8 cellular contexts compared by ENCODE assay signal in genomic region chr2:102063948-102064678, GRCh38.
A peak's percentile ranks its signal among the peaks of the same experiment; 100 is the strongest.
DNase-seq lines count a peak whose midpoint lies in the region; ATAC-seq and TF ChIP-seq lines count a peak whose summit lies in the region.

No MANE protein-coding gene starts in this region.

- CTCF ChIA-PET in PC-3 (lab: Charles Lee): interaction anchor here (0.6 kb wide), 1 partner anchor 43 kb away, joined by 9 read pairs; no protein-coding TSS in a partner anchor

- in situ Hi-C loops in T47D (cut with HindIII; ENCODE audit: low pct_unique_long_range_greater_than_20kb, low sequenced_read_pairs): no loop called here

- H3K9ac ChIP-seq in PC-3 (ENCODE audit: low read length): peak overlapping the region; percentile 21; the same call in 1 of the 2 replicates
- no peak overlapping the region for H3K9ac ChIP-seq in MM.1S (ENCODE audit: low read length)

- intact Hi-C loops in PC-3 (cut with micrococcal nuclease): no loop called here

- BruUV-seq in PC-3 (replicated peaks; lab: Mats Ljungman, UMichigan): no TSS peak

- H3K79me2 ChIP-seq in PC-3 (ENCODE audit: low read length) (no peaks in the 10 kb centered on the region), MM.1S (ENCODE audit: low read length) (no peaks in the 10 kb centered on the region)

- H4K20me1 ChIP-seq in PC-3 (ENCODE audit: low read length) (no peaks in the 10 kb centered on the region), MM.1S (ENCODE audit: insufficient read depth, low read length) (no peaks in the 10 kb centered on the region)

- TF ChIP-seq CTCF in PC-3 (conservative IDR thresholded peaks at IDR 0.05; ENCODE audit: low read depth, low read length): no peak
- no peak for TF ChIP-seq CTCF in MM.1S (IDR thresholded peaks at IDR 0.05; ENCODE audit: low read length)

- DNase-seq in GM04504 (ENCODE audit: low read depth) (peak; percentile 98), PC-3 (peak; percentile 90), T47D (ENCODE audit: low read depth in 1 of 2, low spot score in 1 of 2) (peak; percentile 43 to 75), kidney tubule cell (ENCODE audit: low spot score) (peak; percentile 94), MM.1S (no peak), DMS114 treated with DMSO at 0.1 percent for 48 hours (lab: John Stamatoyannopoulos, UW; ENCODE audit: unreplicated experiment) (no peak)
- peak; percentile 76 for DNase-seq in stimulated activated CD4-positive, alpha-beta T cell treated with anti-CD3 and anti-CD28 coated beads, Interleukin-1b, Interleukin-23, amount 100 ng/mL, for 48 hours

- H2AFZ ChIP-seq in PC-3 (ENCODE audit: low read length) (peak overlapping the region; percentile 56), MM.1S (ENCODE audit: low read length) (no peak overlapping the region)

- no peaks in the 10 kb centered on the region for H3K9me2 ChIP-seq in PC-3 (replicated peaks; ENCODE audit: low read length)
- no peaks in the 10 kb centered on the region for H3K9me2 ChIP-seq in MM.1S (replicated peaks; ENCODE audit: insufficient read depth, low read length)

- H3F3A ChIP-seq in PC-3 (ENCODE audit: low read length, unreplicated experiment): no peaks in the 10 kb centered on the region
- no peaks in the 10 kb centered on the region for H3F3A ChIP-seq in MM.1S (ENCODE audit: insufficient read depth, low read length)

- H3K4me3 ChIP-seq in PC-3 (ENCODE audit: low read length) (no peak overlapping the region), MM.1S (ENCODE audit: low read length) (no peak overlapping the region)

- POLR2A ChIA-PET in PC-3 (lab: Charles Lee; ENCODE audit: unreplicated experiment): no interaction called here

- peaks cover 26% of the 10 kb centered on the region for H3K4me1 ChIP-seq in PC-3 (ENCODE audit: insufficient read depth, low read length)
- H3K4me1 ChIP-seq in MM.1S (ENCODE audit: low read length): no peaks in the 10 kb centered on the region

- H3K27ac ChIP-seq in PC-3 (ENCODE audit: low read length) (peak overlapping the region; percentile 52), MM.1S (ENCODE audit: low read length) (no peak overlapping the region)

- ATAC-seq in PC-3 (peak; percentile 98), HG03565 (IDR thresholded peaks at IDR 0.05; ENCODE audit: unreplicated experiment) (no peak)

- H3K27me3 ChIP-seq in PC-3 (ENCODE audit: low read length): no peaks in the 10 kb centered on the region
- H3K27me3 ChIP-seq in MM.1S (replicated peaks; ENCODE audit: insufficient read depth, low read length): no peaks in the 10 kb centered on the region

- no peaks in the 10 kb centered on the region for H3K9me3 ChIP-seq in PC-3 (ENCODE audit: low read length)
- H3K9me3 ChIP-seq in MM.1S (replicated peaks; ENCODE audit: insufficient read depth, low read length): no peaks in the 10 kb centered on the region

- H3K36me3 ChIP-seq in PC-3 (ENCODE audit: low read depth, low read length) (no peaks in the 10 kb centered on the region), MM.1S (replicated peaks; ENCODE audit: insufficient read depth, low read length) (no peaks in the 10 kb centered on the region)

- H3K4me2 ChIP-seq in PC-3 (ENCODE audit: low read length): peak overlapping the region; percentile 37
- H3K4me2 ChIP-seq in MM.1S (ENCODE audit: low read depth, low read length): no peak overlapping the region

Comparison
In these comparisons a context has a peak if more than half of its experiments do, and no peak if none do; other contexts are left out.
1. DNase-seq: peak in GM04504 (single experiment), PC-3 (single experiment), T47D (2 of 2), kidney tubule cell (single experiment) and stimulated activated CD4-positive, alpha-beta T cell treated with anti-CD3 and anti-CD28 coated beads, Interleukin-1b, Interleukin-23, amount 100 ng/mL, for 48 hours (single experiment); none in MM.1S (single experiment) and DMS114 treated with DMSO at 0.1 percent for 48 hours (single experiment).